Comparison of ENCODE assay signal across 8 cellular contexts in the genomic region with DNA sequence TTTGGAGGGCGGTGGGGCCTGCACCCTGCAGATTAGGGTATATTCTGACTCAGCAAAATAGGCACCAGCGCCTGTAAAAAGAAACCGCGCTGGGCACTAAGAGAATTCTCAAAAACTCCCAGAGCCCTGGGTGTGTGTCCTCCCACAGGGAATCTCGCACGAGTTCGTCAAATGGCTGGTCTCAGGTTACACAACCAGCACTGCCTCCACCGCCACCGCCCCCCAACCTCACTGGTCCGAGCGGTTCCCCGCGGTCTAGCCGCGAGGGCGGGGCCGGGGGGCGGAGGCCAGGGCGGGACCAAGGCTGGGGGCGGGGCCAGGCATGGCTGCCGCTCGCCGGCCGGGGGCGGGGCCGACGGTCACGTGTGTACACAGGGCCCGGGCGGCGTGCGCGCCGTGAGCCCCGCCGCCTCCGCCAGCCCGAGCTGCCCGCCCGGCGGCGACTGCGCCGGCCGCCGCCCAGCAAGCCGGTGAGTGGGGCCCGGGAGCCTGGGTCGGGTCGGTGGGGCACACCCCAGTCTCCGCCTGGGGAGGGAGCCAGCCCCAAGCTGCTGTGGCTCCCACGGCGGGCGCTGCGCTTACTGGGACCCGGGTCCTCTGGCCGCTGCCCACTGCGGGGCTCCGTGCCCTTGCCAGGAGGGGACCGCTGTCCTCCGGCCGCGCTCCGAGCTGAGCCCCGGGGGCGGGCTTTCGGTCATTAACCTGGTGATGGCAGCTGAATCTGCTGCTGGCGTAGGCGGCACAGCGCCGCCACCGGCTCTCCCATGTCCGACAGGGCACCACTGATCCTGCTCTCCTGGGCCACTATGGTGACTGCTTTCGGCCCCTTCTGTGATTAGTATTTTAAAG. TPM values are rescaled to one million over a fixed set of nuclear protein-coding genes. Genes with fewer than 3 reads are reported as not detected.
DNase-seq lines count a peak whose midpoint lies in the region; ATAC-seq and TF ChIP-seq lines count a peak whose summit lies in the region.

Gene GPR146 (plus strand): TSS at position 358 of the 849 bp plus-strand sequence. CDS start 12,970 bp downstream, outside the sequence.

- intact Hi-C loops in left colon (cut with DNase I, micrococcal nuclease): no loop called here

- peak within 1 kb of the TSS; percentile 89 for H3K27ac Mint-ChIP-seq in chondrocyte (ENCODE audit: unreplicated experiment)

- H3K4me1 Mint-ChIP-seq in chondrocyte (ENCODE audit: low read depth): peaks cover 33% of the 10 kb centered on the region

- H3K4me3 ChIP-seq in BJ (ENCODE audit: low read depth, low read length): peak within 1 kb of the TSS; percentile 65

- CTCF ChIA-PET in BJ (lab: Yijun Ruan, JAX): interaction anchor here (0.6 to 7.0 kb wide), 12 partner anchors 9 to 91 kb away, joined by 3 to 55 read pairs (median 5); no protein-coding TSS in a partner anchor

- no peaks in the 10 kb centered on the region for H3K27me3 ChIP-seq in BJ (ENCODE audit: control insufficient read depth, insufficient read depth, low read length)

- TF ChIP-seq CTCF in BJ (IDR thresholded peaks at IDR 0.05; ENCODE audit: insufficient read depth, low read depth, low read length) (peak; percentile 80), chondrocyte (IDR thresholded peaks at IDR 0.05) (peak; percentile 86)

- peak within 1 kb of the TSS; percentile 75 for H3K4me3 Mint-ChIP-seq in chondrocyte (ENCODE audit: unreplicated experiment)

- DNase-seq in BJ (ENCODE audit: low read depth): peak; percentile 73
- peak; percentile 96 for DNase-seq in NCI-H460 (ENCODE audit: extremely low read depth, low read depth)
- DNase-seq in activated CD4-positive, alpha-beta T cell treated with anti-CD3 and anti-CD28 coated beads for 24 hours (ENCODE audit: low read depth in 2 of 2): peak; percentile 89 to 95
- DNase-seq in chondrocyte (ENCODE audit: low spot score): peak; percentile 98
- peak; percentile 96 to 98 for DNase-seq in left colon
- peak; percentile 88 to 97 for DNase-seq in stimulated activated CD4-positive, alpha-beta T cell treated with anti-CD3 and anti-CD28 coated beads, Interleukin-1b, Interleukin-23, amount 100 ng/mL, for 4 hours (ENCODE audit: low read depth in 2 of 2)

- peak; percentile 74 for ATAC-seq in HG03378 (IDR thresholded peaks at IDR 0.05; ENCODE audit: unreplicated experiment)
- peak; percentile 87 for ATAC-seq in left colon

- H3K36me3 Mint-ChIP-seq in chondrocyte (ENCODE audit: low read depth): no peaks in the 10 kb centered on the region

- POLR2A ChIA-PET in BJ (lab: Charles Lee): no interaction called here

- no peaks in the 10 kb centered on the region for H3K27me3 Mint-ChIP-seq in chondrocyte (ENCODE audit: low read depth)

- peak; percentile 44 for TF ChIP-seq POLR2A in GM19099 (IDR thresholded peaks at IDR 0.05; ENCODE audit: extremely low read depth, insufficient read length, low read depth)

- no peaks in the 10 kb centered on the region for H3K9me3 Mint-ChIP-seq in chondrocyte (ENCODE audit: low read depth)

- H3K36me3 ChIP-seq in BJ (ENCODE audit: control insufficient read depth, insufficient read depth, low read length): no peaks in the 10 kb centered on the region

RNA-seq across cellular contexts. Expression of gene GPR146, which starts in this region (rescaled TPM):
- 2.8 and 4.5 TPM in 2 replicates for polyA plus RNA-seq in BJ (2011; rRNA removed)
- 1.6 and 2.7 TPM in 2 replicates for polyA minus RNA-seq in BJ (2011; rRNA and poly(A)+ RNA removed)
- 0.72 and 1.2 TPM in 2 replicates for total RNA-seq in NCI-H460 (2014; rRNA removed; shearing (Covaris generic))
- 0.13 TPM in 1 of 2 replicates, not detected in the other for polyA plus RNA-seq in NCI-H460 (2014; cell fraction: nucleus; rRNA removed)
- total RNA-seq in chondrocyte (1.4 to 4.4 TPM (median 3.8 TPM) in 3 replicates), left colon (1 to 10 TPM; 4.0 to 7.4 TPM)

Comparison
In these comparisons a context has a peak if more than half of its experiments do, and no peak if none do; other contexts are left out.
1. Peak in every context shown above with its lines: DNase-seq, ATAC-seq and H3K4me3 ChIP-seq.